Comparison of ENCODE assay signal across 8 cellular contexts in the genomic region with DNA sequence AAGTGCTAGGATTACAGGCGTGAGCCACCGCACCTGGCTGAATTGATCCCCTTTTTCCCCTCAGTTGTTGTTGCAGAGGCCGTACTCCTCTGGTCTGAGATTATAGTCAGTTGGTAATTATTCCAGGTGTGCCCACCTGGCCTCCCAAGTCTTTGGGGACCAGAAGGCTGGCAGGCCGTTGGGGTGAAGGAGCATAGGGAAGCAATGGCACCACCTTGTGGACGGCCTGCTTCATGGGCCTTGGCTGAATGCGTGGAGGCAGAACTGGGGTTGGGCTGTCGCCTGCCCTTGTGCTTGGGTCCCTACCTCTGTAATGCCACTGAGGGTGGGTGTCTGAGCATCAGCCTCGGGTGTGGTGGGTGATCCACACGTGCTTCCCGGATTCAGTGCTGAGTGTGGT.
DNase-seq lines count a peak whose midpoint lies in the region; ATAC-seq, FAIRE-seq and TF ChIP-seq lines count a peak whose summit lies in the region.

No MANE protein-coding gene starts in this region.

- no peak for FAIRE-seq in kidney (lab: Jason Lieb, UNC)

- in situ Hi-C loops in ACHN (cut with HindIII; ENCODE audit: low pct_ligation_motif_present, low pct_unique_long_range_greater_than_20kb, low sequenced_read_pairs) (loop anchor here (25.0 kb wide), 1 partner anchor 205 kb away; a partner anchor contains a TSS), brain microvascular endothelial cell (cut with HindIII; ENCODE audit: low pct_ligation_motif_present, low sequenced_read_pairs) (loop anchor here (25.0 kb wide), 1 partner anchor 205 kb away; a partner anchor contains a TSS)

- H3K9ac ChIP-seq in kidney (ENCODE audit: low read length in 2 of 2), result no peak overlapping the region

- H3K4me3 ChIP-seq in MG63 (no peak overlapping the region), brain microvascular endothelial cell (ENCODE audit: low read depth, low read length) (no peak overlapping the region), kidney (ENCODE audit: low read length in 2 of 2) (no peak overlapping the region)

- TF ChIP-seq CTCF in VCaP (conservative IDR thresholded peaks at IDR 0.05), result peak; percentile 69
- peak; percentile 87 for TF ChIP-seq CTCF in brain microvascular endothelial cell (IDR thresholded peaks at IDR 0.05; ENCODE audit: low read depth, low read length, missing control alignments)
- peak; percentile 77 for TF ChIP-seq CTCF in kidney (IDR thresholded peaks at IDR 0.05; ENCODE audit: borderline replicate concordance, extremely low read depth, insufficient read depth)

- peak; percentile 81 for ATAC-seq in GM18511 (IDR thresholded peaks at IDR 0.05; ENCODE audit: unreplicated experiment)

- intact Hi-C loops in kidney (cut with DNase I), result loop anchor here (10.0 kb wide), 1 partner anchor 222 kb away; no protein-coding TSS in a partner anchor

- peak; percentile 68 for DNase-seq in ACHN
- DNase-seq in MG63, result peak; percentile 46
- DNase-seq in brain microvascular endothelial cell, result no peak
- DNase-seq in kidney, result no peak
- DNase-seq in stimulated activated CD4-positive, alpha-beta T cell treated with anti-CD3 and anti-CD28 coated beads, TNF-alpha, amount 100 ng/mL, for 24 hours (ENCODE audit: low read depth in 3 of 3), result peak; percentile 41 to 74 (median 49)
- DNase-seq in DMS79 (lab: John Stamatoyannopoulos, UW), result no peak

- H3K36me3 ChIP-seq in MG63, result no peaks in the 10 kb centered on the region
- H3K36me3 ChIP-seq in brain microvascular endothelial cell (replicated peaks), result no peaks in the 10 kb centered on the region
- peaks cover 0 to 3% of the 10 kb centered on the region in 2 donors for H3K36me3 ChIP-seq in kidney (ENCODE audit: control insufficient read depth in 1 of 2, insufficient read depth in 2 of 2, low read length in 2 of 2)

- H3K27ac ChIP-seq in VCaP, result no peak overlapping the region
- H3K27ac ChIP-seq in brain microvascular endothelial cell, result no peak overlapping the region
- H3K27ac ChIP-seq in kidney (ENCODE audit: low read depth in 2 of 2, low read length in 2 of 2), result no peak overlapping the region

- H3K4me1 ChIP-seq in kidney (ENCODE audit: control insufficient read depth in 1 of 2, insufficient read depth in 1 of 2, low read depth in 1 of 2, low read length in 2 of 2), result peaks cover 3 to 12% of the 10 kb centered on the region in 2 donors

- H3K27me3 ChIP-seq in MG63, result no peaks in the 10 kb centered on the region
- no peaks in the 10 kb centered on the region for H3K27me3 ChIP-seq in brain microvascular endothelial cell (replicated peaks)

- H3K9me3 ChIP-seq in MG63, result no peaks in the 10 kb centered on the region
- no peaks in the 10 kb centered on the region for H3K9me3 ChIP-seq in kidney (ENCODE audit: control insufficient read depth in 1 of 2, low read length in 2 of 2)

Comparison
In these comparisons a context has a peak if more than half of its experiments do, and no peak if none do; other contexts are left out.
1. DNase-seq: peak in ACHN (single experiment), MG63 (single experiment) and stimulated activated CD4-positive, alpha-beta T cell treated with anti-CD3 and anti-CD28 coated beads, TNF-alpha, amount 100 ng/mL, for 24 hours (3 of 3); none in brain microvascular endothelial cell (single experiment), kidney (single experiment) and DMS79 (single experiment).
2. Peak in every context shown above with its lines, with median percentiles within 50 percentile points of each other: CTCF ChIP-seq.